ENCODE assay signal across 1 cellular context in genomic region chrX:152641996-152642395, GRCh38.
A peak's percentile ranks its signal among the peaks of the same experiment; 100 is the strongest.
TF ChIP-seq lines count a peak whose summit lies in the region.

No MANE protein-coding gene starts in this region.

TF ChIP-seq in HepG2, 621 proteins besides CTCF, POLR2A, EP300 and RAD21 (continued from another document):
- TF ChIP-seq ZBED4 (CRISPR knock-in tag; IDR thresholded peaks at IDR 0.05; ENCODE audit: borderline replicate concordance): no peak
- TF ChIP-seq HOXA5 (CRISPR knock-in tag; IDR thresholded peaks at IDR 0.05): no peak
- TF ChIP-seq MXD1 (CRISPR knock-in tag; IDR thresholded peaks at IDR 0.05): no peak
- TF ChIP-seq ZSCAN31 (CRISPR knock-in tag; IDR thresholded peaks at IDR 0.05; ENCODE audit: low read depth): no peak
- peak; percentile 19; the same call in 1 of the 2 replicates for TF ChIP-seq SMC3 (IDR thresholded peaks at IDR 0.05; ENCODE audit: low read length)
